In the genomic region with DNA sequence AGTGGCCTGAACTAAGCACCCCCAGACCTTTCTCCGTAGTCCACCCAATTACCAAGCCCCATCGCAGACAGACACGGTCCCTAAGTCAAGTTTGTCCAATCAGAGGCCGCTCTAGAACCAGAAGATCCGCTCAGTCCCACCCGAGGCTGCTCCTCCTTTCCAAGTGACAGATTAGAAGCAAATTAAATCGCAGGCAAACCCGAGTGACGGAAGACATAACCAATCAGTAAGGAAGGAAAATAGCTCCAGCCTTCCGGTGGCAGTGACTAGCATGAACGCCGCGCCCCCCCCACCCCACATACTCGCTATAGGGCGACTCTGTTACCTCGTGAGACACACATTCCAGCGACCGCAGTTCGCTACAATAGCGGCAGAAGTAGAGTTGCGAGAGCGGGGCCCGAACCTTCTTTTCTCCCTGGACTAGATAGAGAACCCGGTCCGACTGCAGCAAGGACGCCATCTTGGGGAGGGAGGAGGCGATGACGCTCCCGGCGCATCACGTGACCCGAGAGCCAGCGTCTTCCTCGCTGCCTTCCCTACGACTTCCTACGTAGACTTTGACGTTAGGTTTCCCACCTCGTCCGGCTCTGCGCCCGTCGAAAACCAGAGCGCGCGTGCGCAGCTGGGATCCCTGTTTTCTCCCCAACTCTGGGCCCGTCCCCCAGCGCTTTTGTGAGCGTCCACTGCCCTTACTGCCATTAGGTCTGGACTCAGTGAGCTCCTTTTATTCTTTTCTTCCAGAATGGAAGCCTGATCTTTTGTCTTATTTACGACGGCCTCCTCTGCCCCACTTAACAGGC, we compare ENCODE assay signal across 8 cellular contexts. TPM values are rescaled to one million over a fixed set of nuclear protein-coding genes. Genes with fewer than 3 reads are reported as not detected.
DNase-seq lines count a peak whose midpoint lies in the region; ATAC-seq and TF ChIP-seq lines count a peak whose summit lies in the region.

A gene (minus strand): TSS at position 484 of the 800 bp plus-strand sequence. CDS start 24 bp downstream, at position 460.

- H3K27ac ChIP-seq in rectal smooth muscle tissue (ENCODE audit: low read depth, low read length) (peak within 1 kb of the TSS; percentile 99), vagina (peak within 1 kb of the TSS; percentile 96)

- ATAC-seq in GM18511 (IDR thresholded peaks at IDR 0.05; ENCODE audit: unreplicated experiment) (peak; percentile 98), HG03025 (IDR thresholded peaks at IDR 0.05; ENCODE audit: low FRiP score, unreplicated experiment) (peak; percentile 96)

- H3K9me3 ChIP-seq in vagina: no peaks in the 10 kb centered on the region

- no peaks in the 10 kb centered on the region for H3K27me3 ChIP-seq in rectal smooth muscle tissue (ENCODE audit: control insufficient read depth, insufficient read depth, low read length)
- no peaks in the 10 kb centered on the region for H3K27me3 ChIP-seq in vagina

- TF ChIP-seq CTCF in vagina (IDR thresholded peaks at IDR 0.05): no peak

- intact Hi-C loops in vagina (cut with DNase I): no loop called here

- peak in 1 of 2 donors; percentile 41 for TF ChIP-seq POLR2A in vagina (IDR thresholded peaks at IDR 0.05)

- H3K36me3 ChIP-seq in rectal smooth muscle tissue (ENCODE audit: control insufficient read depth, insufficient read depth, low read length) (no peaks in the 10 kb centered on the region), vagina (peaks cover 0 to 22% of the 10 kb centered on the region in 2 donors)

- H3K4me1 ChIP-seq in rectal smooth muscle tissue (ENCODE audit: control insufficient read depth, insufficient read depth, low read length) (peaks cover 9% of the 10 kb centered on the region), vagina (peaks cover 21% of the 10 kb centered on the region)

- peak within 1 kb of the TSS; percentile 96 for H3K9ac ChIP-seq in rectal smooth muscle tissue (ENCODE audit: low read length)

- DNase-seq in NCI-H2029 treated with DMSO at 0.1 percent for 48 hours (lab: John Stamatoyannopoulos, UW) (peak; percentile 98), T-helper 9 cell (peak; percentile 92), astrocyte of the hippocampus (ENCODE audit: low read depth, low spot score) (peak; percentile 99), hepatic stellate cell (ENCODE audit: low spot score) (peak; percentile 96), vagina (ENCODE audit: extremely low spot score in 2 of 2) (peak in 1 of 2 donors; percentile 99)

- peak within 1 kb of the TSS; percentile 96 for H3K4me3 ChIP-seq in rectal smooth muscle tissue (ENCODE audit: low read length)
- peak within 1 kb of the TSS; percentile 52 to 58 for H3K4me3 ChIP-seq in vagina

RNA-seq across cellular contexts. Expression of the gene that starts here (rescaled TPM):
- 51.3 TPM for total RNA-seq in vagina
